Comparison of ENCODE assay signal across 8 cellular contexts in the genomic region with DNA sequence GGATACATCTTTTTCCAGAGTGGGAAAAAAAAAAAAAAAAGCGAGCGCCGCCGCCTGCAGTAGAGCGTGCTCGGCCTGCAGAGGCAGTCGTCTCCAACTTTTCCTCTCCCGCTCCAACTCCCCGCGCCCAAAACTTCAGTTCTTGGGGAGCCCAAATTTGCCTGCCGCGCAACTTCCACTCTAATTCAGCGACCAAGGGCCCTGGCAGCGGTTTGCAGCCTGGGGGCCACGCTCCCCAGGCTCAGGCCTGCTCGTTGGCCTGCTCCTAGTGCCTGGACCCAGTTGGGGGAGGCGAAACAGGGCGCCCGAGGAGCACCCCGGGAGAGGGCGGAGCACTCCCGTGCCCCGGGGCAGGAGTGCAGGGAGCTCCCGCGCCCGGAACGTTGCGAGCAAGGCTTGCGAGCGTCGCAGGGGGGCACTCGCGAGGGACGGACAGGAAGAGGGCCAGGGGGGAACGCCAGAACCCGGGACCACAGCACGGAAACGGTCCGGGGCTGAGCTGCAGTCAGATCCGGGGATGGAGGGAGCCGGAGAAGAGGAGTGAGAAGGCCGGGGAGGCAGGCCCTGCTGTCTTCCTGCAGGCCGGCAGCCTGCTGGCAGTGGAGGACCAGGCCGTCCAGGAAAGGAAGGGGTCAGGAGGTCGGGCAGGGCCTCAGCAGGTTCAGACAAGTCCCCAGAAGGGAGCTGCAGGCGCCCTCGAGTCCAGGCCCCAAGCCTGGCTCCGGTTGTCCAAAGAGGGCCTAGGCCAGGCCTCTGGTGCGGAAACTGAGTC. TPM values are rescaled to one million over a fixed set of nuclear protein-coding genes. Genes with fewer than 3 reads are reported as not detected.
A peak's percentile ranks its signal among the peaks of the same experiment; 100 is the strongest.
DNase-seq lines count a peak whose midpoint lies in the region; ATAC-seq and TF ChIP-seq lines count a peak whose summit lies in the region.

A gene with protein sequence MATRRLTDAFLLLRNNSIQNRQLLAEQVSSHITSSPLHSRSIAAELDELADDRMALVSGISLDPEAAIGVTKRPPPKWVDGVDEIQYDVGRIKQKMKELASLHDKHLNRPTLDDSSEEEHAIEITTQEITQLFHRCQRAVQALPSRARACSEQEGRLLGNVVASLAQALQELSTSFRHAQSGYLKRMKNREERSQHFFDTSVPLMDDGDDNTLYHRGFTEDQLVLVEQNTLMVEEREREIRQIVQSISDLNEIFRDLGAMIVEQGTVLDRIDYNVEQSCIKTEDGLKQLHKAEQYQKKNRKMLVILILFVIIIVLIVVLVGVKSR (plus strand): TSS at position 508 of the 772 bp plus-strand sequence. CDS start 724 bp downstream, outside the sequence.

- peaks cover 24% of the 10 kb centered on the region for H3K4me1 Mint-ChIP-seq in stimulated activated naive CD8-positive, alpha-beta T cell treated with anti-CD3 and anti-CD28 coated beads, Interleukin-15, amount 100 ng/mL, for 72 hours

- TF ChIP-seq CTCF in DOHH2 (IDR thresholded peaks at IDR 0.05; ENCODE audit: low read depth, low read length, poor library complexity, severe bottlenecking) (peak; percentile 67), neural cell (IDR thresholded peaks at IDR 0.05; ENCODE audit: poor library complexity, severe bottlenecking) (peak; percentile 78)

- H3K4me1 ChIP-seq in DOHH2 (ENCODE audit: control insufficient read depth, low read length): peaks cover 40% of the 10 kb centered on the region

- peak; percentile 61 for TF ChIP-seq RAD21 in neural cell (conservative IDR thresholded peaks at IDR 0.05)

- H4K20me1 ChIP-seq in DOHH2 (ENCODE audit: control insufficient read depth, insufficient read depth, low read depth, low read length) (peaks cover 25% of the 10 kb centered on the region), neural cell (ENCODE audit: insufficient read depth) (peaks cover 22% of the 10 kb centered on the region)

- H3K79me2 ChIP-seq in DOHH2 (ENCODE audit: control insufficient read depth, low read length) (peaks cover 49% of the 10 kb centered on the region), neural cell (replicated peaks; ENCODE audit: insufficient read depth, low read length) (peaks cover 41% of the 10 kb centered on the region)

- peak within 1 kb of the TSS; percentile 99 for H2AFZ ChIP-seq in neural cell (ENCODE audit: low read depth, low read length)

- H3K9me2 ChIP-seq in DOHH2 (replicated peaks; ENCODE audit: control insufficient read depth, low read length): no peaks in the 10 kb centered on the region
- no peaks in the 10 kb centered on the region for H3K9me2 ChIP-seq in neural cell (ENCODE audit: insufficient read depth, low read length)

- H3K9me3 Mint-ChIP-seq in stimulated activated naive CD8-positive, alpha-beta T cell treated with anti-CD3 and anti-CD28 coated beads, Interleukin-15, amount 100 ng/mL, for 72 hours: no peaks in the 10 kb centered on the region

- H3K4me2 ChIP-seq in DOHH2 (ENCODE audit: low read length) (peak within 1 kb of the TSS; percentile 69), neural cell (ENCODE audit: low read length) (peak within 1 kb of the TSS; percentile 82)

- H3F3A ChIP-seq in DOHH2 (ENCODE audit: control insufficient read depth, insufficient read depth) (no peaks in the 10 kb centered on the region), neural cell (ENCODE audit: insufficient read depth, low read length, poor library complexity, severe bottlenecking) (no peaks in the 10 kb centered on the region)

- ATAC-seq in stimulated activated naive CD8-positive, alpha-beta T cell treated with anti-CD3 and anti-CD28 coated beads, Interleukin-15, amount 100 ng/mL, for 72 hours: peak; percentile 87

- H3K36me3 ChIP-seq in DOHH2 (ENCODE audit: control insufficient read depth, low read length): peaks cover 42% of the 10 kb centered on the region
- no peaks in the 10 kb centered on the region for H3K36me3 ChIP-seq in neural cell (ENCODE audit: insufficient read depth, low read length)

- H3K27me3 ChIP-seq in DOHH2 (ENCODE audit: control insufficient read depth, low read length): peaks cover 4% of the 10 kb centered on the region; the same call in 1 of the 2 replicates
- H3K27me3 ChIP-seq in neural cell (ENCODE audit: insufficient read depth, low read depth, low read length): peaks cover 15% of the 10 kb centered on the region

- H3K4me3 ChIP-seq in DOHH2 (ENCODE audit: low read length) (peak within 1 kb of the TSS; percentile 86), neural cell (ENCODE audit: low read length) (peak within 1 kb of the TSS; percentile 77)

- peak; percentile 83 for TF ChIP-seq POLR2A in Raji (IDR thresholded peaks at IDR 0.05; ENCODE audit: insufficient read depth, low read depth, low read length)

- H3K27ac Mint-ChIP-seq in stimulated activated naive CD8-positive, alpha-beta T cell treated with anti-CD3 and anti-CD28 coated beads, Interleukin-15, amount 100 ng/mL, for 72 hours: peak within 1 kb of the TSS; percentile 100

- H3K9me3 ChIP-seq in DOHH2 (ENCODE audit: control insufficient read depth, insufficient read depth, low read length): no peaks in the 10 kb centered on the region
- H3K9me3 ChIP-seq in neural cell (ENCODE audit: low read length): no peaks in the 10 kb centered on the region

- peak; percentile 34 for TF ChIP-seq EP300 in neural cell (conservative IDR thresholded peaks at IDR 0.05; ENCODE audit: poor library complexity, severe bottlenecking)

- DNase-seq in GOT3 (lab: John Stamatoyannopoulos, UW): peak; percentile 70
- peak; percentile 95 for DNase-seq in LoVo (ENCODE audit: low spot score)
- DNase-seq in activated gamma-delta T cell (lab: John Stamatoyannopoulos, UW): peak; percentile 68
- peak; percentile 87 for DNase-seq in fibroblast of the conjunctiva (ENCODE audit: low read depth)
- peak; percentile 89 to 90 for DNase-seq in stimulated activated naive CD8-positive, alpha-beta T cell treated with anti-CD3 and anti-CD28 coated beads, Interleukin-15, amount 100 ng/mL, for 72 hours

- H3K27ac ChIP-seq in DOHH2 (ENCODE audit: low read depth, low read length) (peak within 1 kb of the TSS; percentile 66), neural cell (ENCODE audit: low read length) (peak within 1 kb of the TSS; percentile 85)

- peak within 1 kb of the TSS; percentile 92 for H3K9ac ChIP-seq in neural cell (ENCODE audit: low read length)

- H3K4me3 Mint-ChIP-seq in stimulated activated naive CD8-positive, alpha-beta T cell treated with anti-CD3 and anti-CD28 coated beads, Interleukin-15, amount 100 ng/mL, for 72 hours: peak within 1 kb of the TSS; percentile 89 to 100

- H3K27me3 Mint-ChIP-seq in stimulated activated naive CD8-positive, alpha-beta T cell treated with anti-CD3 and anti-CD28 coated beads, Interleukin-15, amount 100 ng/mL, for 72 hours: no peaks in the 10 kb centered on the region

TF ChIP-seq in neural cell, 6 proteins besides CTCF, POLR2A, EP300 and RAD21:
- peak; percentile 43 for TF ChIP-seq SMC3 (conservative IDR thresholded peaks at IDR 0.05; ENCODE audit: poor library complexity)
- TF ChIP-seq, protein P1, sequence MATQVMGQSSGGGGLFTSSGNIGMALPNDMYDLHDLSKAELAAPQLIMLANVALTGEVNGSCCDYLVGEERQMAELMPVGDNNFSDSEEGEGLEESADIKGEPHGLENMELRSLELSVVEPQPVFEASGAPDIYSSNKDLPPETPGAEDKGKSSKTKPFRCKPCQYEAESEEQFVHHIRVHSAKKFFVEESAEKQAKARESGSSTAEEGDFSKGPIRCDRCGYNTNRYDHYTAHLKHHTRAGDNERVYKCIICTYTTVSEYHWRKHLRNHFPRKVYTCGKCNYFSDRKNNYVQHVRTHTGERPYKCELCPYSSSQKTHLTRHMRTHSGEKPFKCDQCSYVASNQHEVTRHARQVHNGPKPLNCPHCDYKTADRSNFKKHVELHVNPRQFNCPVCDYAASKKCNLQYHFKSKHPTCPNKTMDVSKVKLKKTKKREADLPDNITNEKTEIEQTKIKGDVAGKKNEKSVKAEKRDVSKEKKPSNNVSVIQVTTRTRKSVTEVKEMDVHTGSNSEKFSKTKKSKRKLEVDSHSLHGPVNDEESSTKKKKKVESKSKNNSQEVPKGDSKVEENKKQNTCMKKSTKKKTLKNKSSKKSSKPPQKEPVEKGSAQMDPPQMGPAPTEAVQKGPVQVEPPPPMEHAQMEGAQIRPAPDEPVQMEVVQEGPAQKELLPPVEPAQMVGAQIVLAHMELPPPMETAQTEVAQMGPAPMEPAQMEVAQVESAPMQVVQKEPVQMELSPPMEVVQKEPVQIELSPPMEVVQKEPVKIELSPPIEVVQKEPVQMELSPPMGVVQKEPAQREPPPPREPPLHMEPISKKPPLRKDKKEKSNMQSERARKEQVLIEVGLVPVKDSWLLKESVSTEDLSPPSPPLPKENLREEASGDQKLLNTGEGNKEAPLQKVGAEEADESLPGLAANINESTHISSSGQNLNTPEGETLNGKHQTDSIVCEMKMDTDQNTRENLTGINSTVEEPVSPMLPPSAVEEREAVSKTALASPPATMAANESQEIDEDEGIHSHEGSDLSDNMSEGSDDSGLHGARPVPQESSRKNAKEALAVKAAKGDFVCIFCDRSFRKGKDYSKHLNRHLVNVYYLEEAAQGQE (IDR thresholded peaks at IDR 0.05; ENCODE audit: borderline replicate concordance): no peak
- TF ChIP-seq MXI1 (conservative IDR thresholded peaks at IDR 0.05; ENCODE audit: poor library complexity, severe bottlenecking): peak; percentile 55
- peak; percentile 92 for TF ChIP-seq POLR2AphosphoS5 (IDR thresholded peaks at IDR 0.05)
- TF ChIP-seq EZH2 (IDR thresholded peaks at IDR 0.05; ENCODE audit: borderline replicate concordance, insufficient read depth, low read length, poor library complexity, severe bottlenecking): no peak
- no peak for TF ChIP-seq TAF1 (IDR thresholded peaks at IDR 0.05; ENCODE audit: low read depth)

RNA-seq across cellular contexts. Expression of the gene that starts here (rescaled TPM):
- polyA plus RNA-seq in neural cell: 120 and 130 TPM in 2 replicates
- polyA minus RNA-seq in neural cell: 99.0 and 99.1 TPM in 2 replicates

Comparison
In these comparisons a context has a peak if more than half of its experiments do, and no peak if none do; other contexts are left out.
1. Peak in every context shown above with its lines: DNase-seq, ATAC-seq, H3K4me3 ChIP-seq and H3K27ac ChIP-seq.